In genomic region chr17:28887871-28888471, GRCh38 we compare ENCODE assay signal across 21 cellular contexts. TPM values are rescaled to one million over a fixed set of nuclear protein-coding genes. Genes with fewer than 3 reads are reported as not detected.
A peak's percentile ranks its signal among the peaks of the same experiment; 100 is the strongest.
DNase-seq lines count a peak whose midpoint lies in the region; ATAC-seq and TF ChIP-seq lines count a peak whose summit lies in the region.
"Had no signal": no experiment of that assay in that cellular context is flagged by ENCODE, and none has a peak within 500 bp of the region (broad histone marks: within the 10 kb centered on the region; RNA-seq: fewer than 3 reads in every experiment).

No MANE protein-coding gene starts in this region.

- no peaks in the 10 kb centered on the region for H3K27me3 ChIP-seq in GM06990 (replicated peaks; ENCODE audit: control insufficient read depth, insufficient read depth, low read length)
- H3K27me3 ChIP-seq in H7 (ENCODE audit: control insufficient read depth, insufficient read depth, low read length): no peaks in the 10 kb centered on the region
- H3K27me3 ChIP-seq in right atrium auricular region: no peaks in the 10 kb centered on the region
- H3K27me3 ChIP-seq: heart right ventricle, upper lobe of left lung had no signal

- H3K4me1 Mint-ChIP-seq in activated naive CD8-positive, alpha-beta T cell treated with anti-CD3 and anti-CD28 coated beads, Interleukin-2, amount 50 U/mL, for 24 hours: peaks cover 39% of the 10 kb centered on the region
- H3K4me1 Mint-ChIP-seq in stimulated activated effector memory CD8-positive, alpha-beta T cell treated with anti-CD3 and anti-CD28 coated beads, Interleukin-12 subunit alpha, Interleukin-12 subunit beta, amount 100 ng/mL, for 72 hours: peaks cover 26% of the 10 kb centered on the region

- no peaks in the 10 kb centered on the region for H3K9me3 Mint-ChIP-seq in activated naive CD8-positive, alpha-beta T cell treated with anti-CD3 and anti-CD28 coated beads, Interleukin-2, amount 50 U/mL, for 24 hours
- H3K9me3 Mint-ChIP-seq in stimulated activated effector memory CD8-positive, alpha-beta T cell treated with anti-CD3 and anti-CD28 coated beads, Interleukin-12 subunit alpha, Interleukin-12 subunit beta, amount 100 ng/mL, for 72 hours: no peaks in the 10 kb centered on the region
- H3K9me3 Mint-ChIP-seq: activated T-cell treated with anti-CD3 and anti-CD28 coated beads, Interleukin-2, amount 50 U/mL, for 4 hours had no signal

- H3K4me3 ChIP-seq in GM06990 (replicated peaks; ENCODE audit: low read depth, low read length) (0 out of 2 replicates have a peak overlapping the region, but pooled peaks have one; percentile 3), H7 (ENCODE audit: insufficient read depth, low read depth, low read length) (no peak overlapping the region), right atrium auricular region (no peak overlapping the region)
- H3K4me3 ChIP-seq: heart right ventricle, lung, upper lobe of left lung had no signal

- H3K4me1 ChIP-seq in right atrium auricular region: peaks cover 0 to 25% of the 10 kb centered on the region in 2 donors

- no peaks in the 10 kb centered on the region for H3K27me3 Mint-ChIP-seq in activated naive CD8-positive, alpha-beta T cell treated with anti-CD3 and anti-CD28 coated beads, Interleukin-2, amount 50 U/mL, for 24 hours

- no peak overlapping the region for H3K27ac ChIP-seq in right atrium auricular region
- H3K27ac ChIP-seq: heart right ventricle, HL-60, upper lobe of left lung had no signal

- no peaks in the 10 kb centered on the region for H3K9me3 ChIP-seq in right atrium auricular region
- H3K9me3 ChIP-seq: heart right ventricle, upper lobe of left lung had no signal

- no peak overlapping the region for H3K4me3 Mint-ChIP-seq in activated naive CD8-positive, alpha-beta T cell treated with anti-CD3 and anti-CD28 coated beads, Interleukin-2, amount 50 U/mL, for 24 hours
- H3K4me3 Mint-ChIP-seq in stimulated activated effector memory CD8-positive, alpha-beta T cell treated with anti-CD3 and anti-CD28 coated beads, Interleukin-12 subunit alpha, Interleukin-12 subunit beta, amount 100 ng/mL, for 72 hours: no peak overlapping the region
- H3K4me3 Mint-ChIP-seq: activated T-cell treated with anti-CD3 and anti-CD28 coated beads, Interleukin-2, amount 50 U/mL, for 4 hours had no signal

- H3K27ac Mint-ChIP-seq in activated naive CD8-positive, alpha-beta T cell treated with anti-CD3 and anti-CD28 coated beads, Interleukin-2, amount 50 U/mL, for 24 hours: peak overlapping the region; percentile 65
- H3K27ac Mint-ChIP-seq in stimulated activated effector memory CD8-positive, alpha-beta T cell treated with anti-CD3 and anti-CD28 coated beads, Interleukin-12 subunit alpha, Interleukin-12 subunit beta, amount 100 ng/mL, for 72 hours: peak overlapping the region; percentile 61

- no peak for TF ChIP-seq CTCF in GM06990 (IDR thresholded peaks at IDR 0.05; ENCODE audit: insufficient read depth, low read length, poor library complexity, severe bottlenecking)
- no peak for TF ChIP-seq CTCF in right atrium auricular region (IDR thresholded peaks at IDR 0.05)

- peaks cover 7% of the 10 kb centered on the region for H3K36me3 Mint-ChIP-seq in activated naive CD8-positive, alpha-beta T cell treated with anti-CD3 and anti-CD28 coated beads, Interleukin-2, amount 50 U/mL, for 24 hours (ENCODE audit: low read depth)
- peaks cover 53% of the 10 kb centered on the region for H3K36me3 Mint-ChIP-seq in stimulated activated effector memory CD8-positive, alpha-beta T cell treated with anti-CD3 and anti-CD28 coated beads, Interleukin-12 subunit alpha, Interleukin-12 subunit beta, amount 100 ng/mL, for 72 hours

- H3K36me3 ChIP-seq in GM06990 (ENCODE audit: control insufficient read depth, insufficient read depth, low read length) (peaks cover 6% of the 10 kb centered on the region), H7 (replicated peaks; ENCODE audit: control insufficient read depth, insufficient read depth, low read length) (peaks cover 1% of the 10 kb centered on the region), right atrium auricular region (peaks cover 24% of the 10 kb centered on the region)

- DNase-seq in GM06990 (ENCODE audit: extremely low read depth, insufficient read length) (peak; percentile 65), H7 (peak; percentile 49), midbrain (lab: John Stamatoyannopoulos, UW) (no peak), right atrium auricular region (ENCODE audit: low spot score) (no peak)
- DNase-seq in activated naive CD8-positive, alpha-beta T cell treated with anti-CD3 and anti-CD28 coated beads, Interleukin-2, amount 50 U/mL, for 24 hours: no peak
- no peak for DNase-seq in stimulated activated effector memory CD8-positive, alpha-beta T cell treated with anti-CD3 and anti-CD28 coated beads, Interleukin-12 subunit alpha, Interleukin-12 subunit beta, amount 100 ng/mL, for 72 hours (ENCODE audit: low spot score in 2 of 2)
- DNase-seq: activated CD4-positive, alpha-beta T cell treated with anti-CD3 and anti-CD28 coated beads for 48 hours; activated T-cell treated with anti-CD3 and anti-CD28 coated beads, Interleukin-2, amount 50 U/mL, for 4 hours; effector CD4-positive, alpha-beta T cell; heart right ventricle; kidney glomerular epithelial cell; NCI-H1694; PC-3; right cardiac atrium; SHP77; stimulated activated CD4-positive, alpha-beta T cell treated with anti-CD3 and anti-CD28 coated beads, Interleukin-12 subunit alpha, Interleukin-12 subunit beta, amount 100 ng/mL, for 4 hours; stimulated activated CD4-positive, alpha-beta T cell treated with anti-CD3 and anti-CD28 coated beads, Interleukin-4, amount 100 ng/mL, for 1 hour had no signal

- ATAC-seq in activated naive CD8-positive, alpha-beta T cell treated with anti-CD3 and anti-CD28 coated beads, Interleukin-2, amount 50 U/mL, for 24 hours: no peak
- ATAC-seq in stimulated activated effector memory CD8-positive, alpha-beta T cell treated with anti-CD3 and anti-CD28 coated beads, Interleukin-12 subunit alpha, Interleukin-12 subunit beta, amount 100 ng/mL, for 72 hours: no peak
- ATAC-seq in HG03280 (IDR thresholded peaks at IDR 0.05; ENCODE audit: unreplicated experiment): no peak
- ATAC-seq: activated T-cell treated with anti-CD3 and anti-CD28 coated beads, Interleukin-2, amount 50 U/mL, for 4 hours; heart right ventricle; PC-3; right cardiac atrium had no signal

RNA-seq across cellular contexts. Expression of gene FLOT2, which starts 9.6 kb away (rescaled TPM):
- 76.9 and 84.7 TPM in 2 replicates for total RNA-seq in H7 (2014; rRNA removed; shearing (Covaris generic))
- 10 to 100 TPM; 52.8 to 57.7 TPM for total RNA-seq in right atrium auricular region

RNA-seq across cellular contexts. Expression of gene DHRS13, which starts 14.9 kb away (rescaled TPM):
- total RNA-seq in H7 (2014; rRNA removed; shearing (Covaris generic)): 11.9 and 17.0 TPM in 2 replicates
- 1 to 10 TPM; 2.5 to 3.9 TPM for total RNA-seq in right atrium auricular region

RNA-seq across cellular contexts. Expression of gene ERAL1, which starts 33.2 kb away (rescaled TPM):
- total RNA-seq in H7 (2014; rRNA removed; shearing (Covaris generic)): 63.7 and 71.9 TPM in 2 replicates
- total RNA-seq in right atrium auricular region: 10 to 100 TPM; 32.0 to 51.4 TPM

RNA-seq across cellular contexts. Expression of gene FAM222B, which starts 45.4 kb away (rescaled TPM):
- total RNA-seq in H7 (2014; rRNA removed; shearing (Covaris generic)): 32.4 and 46.7 TPM in 2 replicates
- 10 to 100 TPM; 26.5 to 30.0 TPM for total RNA-seq in right atrium auricular region

Comparison
In these comparisons a context has a peak if more than half of its experiments do, and no peak if none do; other contexts are left out.
1. DNase-seq: peak in GM06990 (single experiment) and H7 (single experiment); none in activated naive CD8-positive, alpha-beta T cell treated with anti-CD3 and anti-CD28 coated beads, Interleukin-2, amount 50 U/mL, for 24 hours (single experiment), stimulated activated effector memory CD8-positive, alpha-beta T cell treated with anti-CD3 and anti-CD28 coated beads, Interleukin-12 subunit alpha, Interleukin-12 subunit beta, amount 100 ng/mL, for 72 hours (0 of 2), midbrain (single experiment) and right atrium auricular region (single experiment).